Comparison of ENCODE assay signal across 15 cellular contexts in the genomic region with DNA sequence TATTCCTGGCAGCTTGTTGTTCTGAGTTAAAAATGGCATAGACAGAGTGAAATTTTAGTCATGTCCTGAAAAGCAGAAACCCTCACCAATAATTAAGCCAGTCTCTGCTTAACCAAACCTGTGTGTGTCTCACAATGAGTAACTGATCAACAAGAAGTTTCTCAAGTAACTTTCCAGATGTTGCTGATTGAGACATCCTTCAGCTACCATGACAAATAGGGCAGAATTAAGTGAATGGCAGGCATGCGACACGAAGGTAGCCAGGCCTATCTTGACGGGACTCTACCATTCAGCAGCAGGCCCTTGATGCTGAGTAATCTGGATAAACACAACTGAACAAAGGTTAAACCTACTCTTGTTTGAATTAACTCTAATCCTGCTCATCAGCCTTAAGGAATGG.
DNase-seq lines count a peak whose midpoint lies in the region; ATAC-seq and TF ChIP-seq lines count a peak whose summit lies in the region.
"Had no signal": no experiment of that assay in that cellular context is flagged by ENCODE, and none has a peak within 500 bp of the region (broad histone marks: within the 10 kb centered on the region; RNA-seq: fewer than 3 reads in every experiment).

No MANE protein-coding gene starts in this region.

- no peak overlapping the region for H3K4me3 Mint-ChIP-seq in GM23338
- H3K4me3 Mint-ChIP-seq: activated naive CD4-positive, alpha-beta T cell treated with anti-CD3 and anti-CD28 coated beads for 36 hours; CD14-positive monocyte; memory B cell had no signal

- TF ChIP-seq CTCF in kidney epithelial cell (IDR thresholded peaks at IDR 0.05; ENCODE audit: insufficient read depth, low read length, poor library complexity, severe bottlenecking): no peak
- TF ChIP-seq CTCF in GM23338 (conservative IDR thresholded peaks at IDR 0.05; ENCODE audit: low read depth in 2 of 2): no peak

- H3K27me3 Mint-ChIP-seq in GM23338 (ENCODE audit: insufficient read depth, low read depth, poor library complexity): no peaks in the 10 kb centered on the region
- H3K27me3 Mint-ChIP-seq: memory B cell had no signal

- H4K20me1 ChIP-seq in GM23338 (replicated peaks; ENCODE audit: insufficient read depth): no peaks in the 10 kb centered on the region

- H2AFZ ChIP-seq in GM23338: no peak overlapping the region

- H3K36me3 ChIP-seq in kidney epithelial cell (ENCODE audit: control insufficient read depth, insufficient read depth, low read length): no peaks in the 10 kb centered on the region
- no peaks in the 10 kb centered on the region for H3K36me3 ChIP-seq in GM23338 (ENCODE audit: insufficient read depth)
- H3K36me3 ChIP-seq: gastrocnemius medialis, HAP-1 had no signal

- no peak overlapping the region for H3K4me2 ChIP-seq in GM23338

- H3K27ac Mint-ChIP-seq in GM23338: no peak overlapping the region
- H3K27ac Mint-ChIP-seq: activated naive CD4-positive, alpha-beta T cell treated with anti-CD3 and anti-CD28 coated beads for 36 hours; CD14-positive monocyte; memory B cell had no signal

- peaks cover under 1% of the 10 kb centered on the region; the same call in 1 of the 3 replicates for H3K9me3 Mint-ChIP-seq in GM23338
- H3K9me3 Mint-ChIP-seq: activated naive CD4-positive, alpha-beta T cell treated with anti-CD3 and anti-CD28 coated beads for 36 hours had no signal

- H3K36me3 Mint-ChIP-seq in GM23338 (ENCODE audit: low read depth): no peaks in the 10 kb centered on the region
- H3K36me3 Mint-ChIP-seq: CD14-positive monocyte, memory B cell had no signal

- no peaks in the 10 kb centered on the region for H3K4me1 ChIP-seq in GM23338 (ENCODE audit: insufficient read depth)
- H3K4me1 ChIP-seq: gastrocnemius medialis had no signal

- ATAC-seq in GM18861 (IDR thresholded peaks at IDR 0.05; ENCODE audit: unreplicated experiment): peak; percentile 96
- ATAC-seq in HG02623 (IDR thresholded peaks at IDR 0.05; ENCODE audit: unreplicated experiment): peak; percentile 70
- ATAC-seq in HG03457 (IDR thresholded peaks at IDR 0.05; ENCODE audit: unreplicated experiment): peak; percentile 93
- ATAC-seq in GM23338: no peak
- ATAC-seq: gastrocnemius medialis had no signal

- H3K27me3 ChIP-seq in kidney epithelial cell (ENCODE audit: control insufficient read depth, insufficient read depth, low read length): no peaks in the 10 kb centered on the region
- H3K27me3 ChIP-seq in GM23338 (ENCODE audit: insufficient read depth): no peaks in the 10 kb centered on the region
- H3K27me3 ChIP-seq: gastrocnemius medialis had no signal

- no peak overlapping the region for H3K4me3 ChIP-seq in kidney epithelial cell (ENCODE audit: low read depth, low read length)
- no peak overlapping the region for H3K4me3 ChIP-seq in GM23338
- H3K4me3 ChIP-seq: gastrocnemius medialis, HAP-1 had no signal

- no peaks in the 10 kb centered on the region for H3K4me1 Mint-ChIP-seq in GM23338
- H3K4me1 Mint-ChIP-seq: CD14-positive monocyte, memory B cell had no signal

- peak; percentile 70 for DNase-seq in kidney epithelial cell (ENCODE audit: low read depth)
- DNase-seq in DMS153 (lab: John Stamatoyannopoulos, UW): no peak
- no peak for DNase-seq in GM23338 (ENCODE audit: low spot score)
- DNase-seq in NCI-H510A treated with DMSO at 0.1 percent for 48 hours (lab: John Stamatoyannopoulos, UW): no peak
- DNase-seq in activated CD4-positive, alpha-beta T cell treated with anti-CD3 and anti-CD28 coated beads for 4 hours: no peak
- DNase-seq: activated CD4-positive, alpha-beta T cell treated with anti-CD3 and anti-CD28 coated beads for 48 hours; activated naive CD4-positive, alpha-beta T cell treated with anti-CD3 and anti-CD28 coated beads for 36 hours; gastrocnemius medialis; Kasumi-1 had no signal

- no peaks in the 10 kb centered on the region; the same call in 1 of the 2 replicates for H3K9me2 ChIP-seq in GM23338 (ENCODE audit: insufficient read depth)

- H3K27ac ChIP-seq in GM23338 (ENCODE audit: low read depth): no peak overlapping the region
- H3K27ac ChIP-seq: gastrocnemius medialis had no signal

- H3K79me2 ChIP-seq in GM23338 (replicated peaks; ENCODE audit: insufficient read depth): no peaks in the 10 kb centered on the region

- no peaks in the 10 kb centered on the region for H3F3A ChIP-seq in GM23338 (replicated peaks; ENCODE audit: low read depth)

TF ChIP-seq in GM23338, 12 proteins besides CTCF, POLR2A, EP300 and RAD21 (continues in another document):
- TF ChIP-seq REST (IDR thresholded peaks at IDR 0.05; ENCODE audit: unreplicated experiment): no peak
- TF ChIP-seq JUNB (IDR thresholded peaks at IDR 0.05; ENCODE audit: unreplicated experiment): no peak
- TF ChIP-seq POLR2AphosphoS5 (IDR thresholded peaks at IDR 0.05; ENCODE audit: low read depth): no peak
- no peak for TF ChIP-seq ZNF114 (CRISPR knock-in tag; IDR thresholded peaks at IDR 0.05)
- TF ChIP-seq NANOG (IDR thresholded peaks at IDR 0.05; ENCODE audit: borderline replicate concordance): no peak
- no peak for TF ChIP-seq EZH2 (IDR thresholded peaks at IDR 0.05; ENCODE audit: low read depth, unreplicated experiment)
- no peak for TF ChIP-seq CREB1 (CRISPR knock-in tag; IDR thresholded peaks at IDR 0.05; ENCODE audit: low read depth)
- no peak for TF ChIP-seq EZH2phosphoT487 (IDR thresholded peaks at IDR 0.05; ENCODE audit: unreplicated experiment)
- no peak for TF ChIP-seq ZNF331 (CRISPR knock-in tag; IDR thresholded peaks at IDR 0.05; ENCODE audit: low read depth)
